1 cellular context compared by ENCODE assay signal in the genomic region with DNA sequence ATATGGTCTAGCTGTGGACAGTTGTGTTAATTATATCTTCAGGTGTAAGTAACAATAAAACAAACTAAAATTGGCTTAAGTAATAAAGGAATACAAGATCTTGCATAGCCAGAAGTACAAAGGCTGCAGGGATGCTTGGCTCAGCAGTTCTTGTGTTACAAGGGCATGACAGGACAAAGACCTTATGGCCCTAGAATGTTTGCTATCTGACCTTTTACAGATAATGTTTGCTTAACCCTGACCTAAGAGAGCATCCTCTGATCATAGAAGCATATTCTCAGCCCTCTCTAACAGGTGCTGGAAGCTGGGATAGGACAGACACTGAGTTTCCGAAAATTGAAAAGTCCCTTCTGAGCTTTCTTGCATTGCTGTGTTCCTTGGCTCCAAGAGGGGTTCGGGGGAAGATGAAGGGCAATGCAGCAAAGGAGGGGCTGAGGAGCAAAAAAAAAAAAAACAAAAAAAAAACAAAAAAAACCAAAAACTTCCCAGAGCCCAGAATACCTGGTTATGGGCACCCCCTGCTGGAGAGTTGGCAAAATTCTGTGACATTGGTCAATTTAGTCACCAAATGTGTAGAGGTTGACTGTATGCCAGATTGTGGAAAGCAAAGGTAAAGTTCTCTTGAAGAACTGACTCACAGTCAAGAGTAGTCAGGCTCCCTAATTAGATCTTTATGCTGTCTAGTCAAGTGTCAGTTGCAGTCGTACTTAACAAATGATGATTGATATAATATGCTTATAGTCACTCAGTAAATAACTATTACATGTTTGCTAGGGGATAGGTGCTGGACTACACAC.
TF ChIP-seq lines count a peak whose summit lies in the region.

No MANE protein-coding gene starts in this region.

TF ChIP-seq in HepG2, 621 proteins besides CTCF, POLR2A, EP300 and RAD21 (continued from another document and continues in another):
- TF ChIP-seq, protein P1, sequence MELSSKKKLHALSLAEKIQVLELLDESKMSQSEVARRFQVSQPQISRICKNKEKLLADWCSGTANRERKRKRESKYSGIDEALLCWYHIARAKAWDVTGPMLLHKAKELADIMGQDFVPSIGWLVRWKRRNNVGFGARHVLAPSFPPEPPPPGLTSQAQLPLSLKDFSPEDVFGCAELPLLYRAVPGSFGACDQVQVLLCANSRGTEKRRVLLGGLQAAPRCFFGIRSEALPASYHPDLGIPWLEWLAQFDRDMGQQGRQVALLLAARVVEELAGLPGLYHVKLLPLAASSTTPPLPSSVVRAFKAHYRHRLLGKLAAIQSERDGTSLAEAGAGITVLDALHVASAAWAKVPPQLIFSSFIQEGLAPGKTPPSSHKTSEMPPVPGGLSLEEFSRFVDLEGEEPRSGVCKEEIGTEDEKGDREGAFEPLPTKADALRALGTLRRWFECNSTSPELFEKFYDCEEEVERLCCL (CRISPR knock-in tag; IDR thresholded peaks at IDR 0.05; ENCODE audit: borderline replicate concordance), result no peak
- TF ChIP-seq ZSCAN30 (CRISPR knock-in tag; IDR thresholded peaks at IDR 0.05) (no peak), FOXM1 (CRISPR knock-in tag; IDR thresholded peaks at IDR 0.05) (no peak), RFX3 (CRISPR knock-in tag; IDR thresholded peaks at IDR 0.05) (no peak), KDM5A (IDR thresholded peaks at IDR 0.05; ENCODE audit: borderline replicate concordance, low read length) (peak; percentile 26; the same call in 1 of the 2 replicates), PHF20 (CRISPR knock-in tag; IDR thresholded peaks at IDR 0.05) (no peak), ZNF24 (IDR thresholded peaks at IDR 0.05) (no peak), KDM6A (CRISPR knock-in tag; IDR thresholded peaks at IDR 0.05; ENCODE audit: low read depth) (no peak), MEIS2 (CRISPR knock-in tag; IDR thresholded peaks at IDR 0.05) (no peak), TAF1 (CRISPR knock-in tag; IDR thresholded peaks at IDR 0.05) (no peak), SP140L (CRISPR knock-in tag; IDR thresholded peaks at IDR 0.05; ENCODE audit: borderline replicate concordance) (no peak), ZNF264 (CRISPR knock-in tag; IDR thresholded peaks at IDR 0.05) (no peak), POLR2AphosphoS2 (IDR thresholded peaks at IDR 0.05; ENCODE audit: low read depth, low read length) (no peak), ZNF781 (CRISPR knock-in tag; IDR thresholded peaks at IDR 0.05; ENCODE audit: borderline replicate concordance, not compliant biosample characterization) (no peak), ZNF777 (CRISPR knock-in tag; IDR thresholded peaks at IDR 0.05) (no peak), FOXP1 (IDR thresholded peaks at IDR 0.05) (no peak), FOXP1 (CRISPR knock-in tag; IDR thresholded peaks at IDR 0.05) (peak; percentile 36; the same call in 1 of the 2 replicates), MTA3 (CRISPR knock-in tag; IDR thresholded peaks at IDR 0.05) (no peak), ZNF124 (CRISPR knock-in tag; IDR thresholded peaks at IDR 0.05) (no peak), ZC3H4 (CRISPR knock-in tag; IDR thresholded peaks at IDR 0.05; ENCODE audit: borderline replicate concordance) (no peak), DNMT1 (CRISPR knock-in tag; IDR thresholded peaks at IDR 0.05) (no peak), SATB2 (CRISPR knock-in tag; IDR thresholded peaks at IDR 0.05) (no peak), TOE1 (CRISPR knock-in tag; IDR thresholded peaks at IDR 0.05) (no peak), ZNF772 (CRISPR knock-in tag; IDR thresholded peaks at IDR 0.05) (no peak), NR2F6 (IDR thresholded peaks at IDR 0.05) (peak; percentile 98), NR2F6 (CRISPR knock-in tag; IDR thresholded peaks at IDR 0.05) (peak; percentile 97), NAIF1 (CRISPR knock-in tag; IDR thresholded peaks at IDR 0.05; ENCODE audit: borderline replicate concordance) (no peak), FOXK1 (CRISPR knock-in tag; IDR thresholded peaks at IDR 0.05; ENCODE audit: borderline replicate concordance, low read depth) (no peak), STAG1 (CRISPR knock-in tag; IDR thresholded peaks at IDR 0.05) (peak; percentile 76), ZNF549 (CRISPR knock-in tag; IDR thresholded peaks at IDR 0.05) (no peak), GABPA (IDR thresholded peaks at IDR 0.05; ENCODE audit: low read depth, low read length) (no peak), GABPA (CRISPR knock-in tag; IDR thresholded peaks at IDR 0.05; ENCODE audit: low read depth) (no peak), SAP130 (CRISPR knock-in tag; IDR thresholded peaks at IDR 0.05; ENCODE audit: low read depth) (peak; percentile 50; the same call in 1 of the 2 replicates), ZBTB1 (CRISPR knock-in tag; IDR thresholded peaks at IDR 0.05; ENCODE audit: borderline replicate concordance) (no peak), ZSCAN21 (CRISPR knock-in tag; IDR thresholded peaks at IDR 0.05; ENCODE audit: borderline replicate concordance) (no peak), ZNF367 (CRISPR knock-in tag; IDR thresholded peaks at IDR 0.05; ENCODE audit: borderline replicate concordance) (no peak), NFATC3 (CRISPR knock-in tag; IDR thresholded peaks at IDR 0.05) (no peak), TCF7L2 (IDR thresholded peaks at IDR 0.05; ENCODE audit: low read depth, low read length) (no peak), WIZ (CRISPR knock-in tag; IDR thresholded peaks at IDR 0.05) (no peak), KDM3A (CRISPR knock-in tag; IDR thresholded peaks at IDR 0.05; ENCODE audit: low read depth) (no peak), SALL1 (CRISPR knock-in tag; IDR thresholded peaks at IDR 0.05) (peak; percentile 18; the same call in 1 of the 2 replicates), MEIS1 (CRISPR knock-in tag; IDR thresholded peaks at IDR 0.05; ENCODE audit: borderline replicate concordance) (no peak), LCORL (IDR thresholded peaks at IDR 0.05) (peak; percentile 91), LCORL (CRISPR knock-in tag; IDR thresholded peaks at IDR 0.05) (peak; percentile 70)
- TF ChIP-seq, protein P2, sequence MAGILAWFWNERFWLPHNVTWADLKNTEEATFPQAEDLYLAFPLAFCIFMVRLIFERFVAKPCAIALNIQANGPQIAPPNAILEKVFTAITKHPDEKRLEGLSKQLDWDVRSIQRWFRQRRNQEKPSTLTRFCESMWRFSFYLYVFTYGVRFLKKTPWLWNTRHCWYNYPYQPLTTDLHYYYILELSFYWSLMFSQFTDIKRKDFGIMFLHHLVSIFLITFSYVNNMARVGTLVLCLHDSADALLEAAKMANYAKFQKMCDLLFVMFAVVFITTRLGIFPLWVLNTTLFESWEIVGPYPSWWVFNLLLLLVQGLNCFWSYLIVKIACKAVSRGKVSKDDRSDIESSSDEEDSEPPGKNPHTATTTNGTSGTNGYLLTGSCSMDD (CRISPR knock-in tag; IDR thresholded peaks at IDR 0.05), result no peak
- TF ChIP-seq, protein P3, sequence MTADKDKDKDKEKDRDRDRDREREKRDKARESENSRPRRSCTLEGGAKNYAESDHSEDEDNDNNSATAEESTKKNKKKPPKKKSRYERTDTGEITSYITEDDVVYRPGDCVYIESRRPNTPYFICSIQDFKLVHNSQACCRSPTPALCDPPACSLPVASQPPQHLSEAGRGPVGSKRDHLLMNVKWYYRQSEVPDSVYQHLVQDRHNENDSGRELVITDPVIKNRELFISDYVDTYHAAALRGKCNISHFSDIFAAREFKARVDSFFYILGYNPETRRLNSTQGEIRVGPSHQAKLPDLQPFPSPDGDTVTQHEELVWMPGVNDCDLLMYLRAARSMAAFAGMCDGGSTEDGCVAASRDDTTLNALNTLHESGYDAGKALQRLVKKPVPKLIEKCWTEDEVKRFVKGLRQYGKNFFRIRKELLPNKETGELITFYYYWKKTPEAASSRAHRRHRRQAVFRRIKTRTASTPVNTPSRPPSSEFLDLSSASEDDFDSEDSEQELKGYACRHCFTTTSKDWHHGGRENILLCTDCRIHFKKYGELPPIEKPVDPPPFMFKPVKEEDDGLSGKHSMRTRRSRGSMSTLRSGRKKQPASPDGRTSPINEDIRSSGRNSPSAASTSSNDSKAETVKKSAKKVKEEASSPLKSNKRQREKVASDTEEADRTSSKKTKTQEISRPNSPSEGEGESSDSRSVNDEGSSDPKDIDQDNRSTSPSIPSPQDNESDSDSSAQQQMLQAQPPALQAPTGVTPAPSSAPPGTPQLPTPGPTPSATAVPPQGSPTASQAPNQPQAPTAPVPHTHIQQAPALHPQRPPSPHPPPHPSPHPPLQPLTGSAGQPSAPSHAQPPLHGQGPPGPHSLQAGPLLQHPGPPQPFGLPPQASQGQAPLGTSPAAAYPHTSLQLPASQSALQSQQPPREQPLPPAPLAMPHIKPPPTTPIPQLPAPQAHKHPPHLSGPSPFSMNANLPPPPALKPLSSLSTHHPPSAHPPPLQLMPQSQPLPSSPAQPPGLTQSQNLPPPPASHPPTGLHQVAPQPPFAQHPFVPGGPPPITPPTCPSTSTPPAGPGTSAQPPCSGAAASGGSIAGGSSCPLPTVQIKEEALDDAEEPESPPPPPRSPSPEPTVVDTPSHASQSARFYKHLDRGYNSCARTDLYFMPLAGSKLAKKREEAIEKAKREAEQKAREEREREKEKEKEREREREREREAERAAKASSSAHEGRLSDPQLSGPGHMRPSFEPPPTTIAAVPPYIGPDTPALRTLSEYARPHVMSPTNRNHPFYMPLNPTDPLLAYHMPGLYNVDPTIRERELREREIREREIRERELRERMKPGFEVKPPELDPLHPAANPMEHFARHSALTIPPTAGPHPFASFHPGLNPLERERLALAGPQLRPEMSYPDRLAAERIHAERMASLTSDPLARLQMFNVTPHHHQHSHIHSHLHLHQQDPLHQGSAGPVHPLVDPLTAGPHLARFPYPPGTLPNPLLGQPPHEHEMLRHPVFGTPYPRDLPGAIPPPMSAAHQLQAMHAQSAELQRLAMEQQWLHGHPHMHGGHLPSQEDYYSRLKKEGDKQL (CRISPR knock-in tag; IDR thresholded peaks at IDR 0.05; ENCODE audit: low read depth), result peak; percentile 66; the same call in 1 of the 2 replicates
- TF ChIP-seq, protein P4, sequence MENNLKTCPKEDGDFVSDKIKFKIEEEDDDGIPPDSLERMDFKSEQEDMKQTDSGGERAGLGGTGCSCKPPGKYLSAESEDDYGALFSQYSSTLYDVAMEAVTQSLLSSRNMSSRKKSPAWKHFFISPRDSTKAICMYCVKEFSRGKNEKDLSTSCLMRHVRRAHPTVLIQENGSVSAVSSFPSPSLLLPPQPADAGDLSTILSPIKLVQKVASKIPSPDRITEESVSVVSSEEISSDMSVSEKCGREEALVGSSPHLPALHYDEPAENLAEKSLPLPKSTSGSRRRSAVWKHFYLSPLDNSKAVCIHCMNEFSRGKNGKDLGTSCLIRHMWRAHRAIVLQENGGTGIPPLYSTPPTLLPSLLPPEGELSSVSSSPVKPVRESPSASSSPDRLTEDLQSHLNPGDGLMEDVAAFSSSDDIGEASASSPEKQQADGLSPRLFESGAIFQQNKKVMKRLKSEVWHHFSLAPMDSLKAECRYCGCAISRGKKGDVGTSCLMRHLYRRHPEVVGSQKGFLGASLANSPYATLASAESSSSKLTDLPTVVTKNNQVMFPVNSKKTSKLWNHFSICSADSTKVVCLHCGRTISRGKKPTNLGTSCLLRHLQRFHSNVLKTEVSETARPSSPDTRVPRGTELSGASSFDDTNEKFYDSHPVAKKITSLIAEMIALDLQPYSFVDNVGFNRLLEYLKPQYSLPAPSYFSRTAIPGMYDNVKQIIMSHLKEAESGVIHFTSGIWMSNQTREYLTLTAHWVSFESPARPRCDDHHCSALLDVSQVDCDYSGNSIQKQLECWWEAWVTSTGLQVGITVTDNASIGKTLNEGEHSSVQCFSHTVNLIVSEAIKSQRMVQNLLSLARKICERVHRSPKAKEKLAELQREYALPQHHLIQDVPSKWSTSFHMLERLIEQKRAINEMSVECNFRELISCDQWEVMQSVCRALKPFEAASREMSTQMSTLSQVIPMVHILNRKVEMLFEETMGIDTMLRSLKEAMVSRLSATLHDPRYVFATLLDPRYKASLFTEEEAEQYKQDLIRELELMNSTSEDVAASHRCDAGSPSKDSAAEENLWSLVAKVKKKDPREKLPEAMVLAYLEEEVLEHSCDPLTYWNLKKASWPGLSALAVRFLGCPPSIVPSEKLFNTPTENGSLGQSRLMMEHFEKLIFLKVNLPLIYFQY (CRISPR knock-in tag; IDR thresholded peaks at IDR 0.05; ENCODE audit: borderline replicate concordance), result no peak
- TF ChIP-seq, protein P5, sequence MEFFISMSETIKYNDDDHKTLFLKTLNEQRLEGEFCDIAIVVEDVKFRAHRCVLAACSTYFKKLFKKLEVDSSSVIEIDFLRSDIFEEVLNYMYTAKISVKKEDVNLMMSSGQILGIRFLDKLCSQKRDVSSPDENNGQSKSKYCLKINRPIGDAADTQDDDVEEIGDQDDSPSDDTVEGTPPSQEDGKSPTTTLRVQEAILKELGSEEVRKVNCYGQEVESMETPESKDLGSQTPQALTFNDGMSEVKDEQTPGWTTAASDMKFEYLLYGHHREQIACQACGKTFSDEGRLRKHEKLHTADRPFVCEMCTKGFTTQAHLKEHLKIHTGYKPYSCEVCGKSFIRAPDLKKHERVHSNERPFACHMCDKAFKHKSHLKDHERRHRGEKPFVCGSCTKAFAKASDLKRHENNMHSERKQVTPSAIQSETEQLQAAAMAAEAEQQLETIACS (CRISPR knock-in tag; IDR thresholded peaks at IDR 0.05), result no peak
- TF ChIP-seq, protein P6, sequence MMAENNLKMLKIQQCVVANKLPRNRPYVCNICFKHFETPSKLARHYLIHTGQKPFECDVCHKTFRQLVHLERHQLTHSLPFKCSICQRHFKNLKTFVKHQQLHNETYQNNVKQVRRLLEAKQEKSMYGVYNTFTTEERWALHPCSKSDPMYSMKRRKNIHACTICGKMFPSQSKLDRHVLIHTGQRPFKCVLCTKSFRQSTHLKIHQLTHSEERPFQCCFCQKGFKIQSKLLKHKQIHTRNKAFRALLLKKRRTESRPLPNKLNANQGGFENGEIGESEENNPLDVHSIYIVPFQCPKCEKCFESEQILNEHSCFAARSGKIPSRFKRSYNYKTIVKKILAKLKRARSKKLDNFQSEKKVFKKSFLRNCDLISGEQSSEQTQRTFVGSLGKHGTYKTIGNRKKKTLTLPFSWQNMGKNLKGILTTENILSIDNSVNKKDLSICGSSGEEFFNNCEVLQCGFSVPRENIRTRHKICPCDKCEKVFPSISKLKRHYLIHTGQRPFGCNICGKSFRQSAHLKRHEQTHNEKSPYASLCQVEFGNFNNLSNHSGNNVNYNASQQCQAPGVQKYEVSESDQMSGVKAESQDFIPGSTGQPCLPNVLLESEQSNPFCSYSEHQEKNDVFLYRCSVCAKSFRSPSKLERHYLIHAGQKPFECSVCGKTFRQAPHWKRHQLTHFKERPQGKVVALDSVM (CRISPR knock-in tag; IDR thresholded peaks at IDR 0.05), result no peak
- TF ChIP-seq, protein P7, sequence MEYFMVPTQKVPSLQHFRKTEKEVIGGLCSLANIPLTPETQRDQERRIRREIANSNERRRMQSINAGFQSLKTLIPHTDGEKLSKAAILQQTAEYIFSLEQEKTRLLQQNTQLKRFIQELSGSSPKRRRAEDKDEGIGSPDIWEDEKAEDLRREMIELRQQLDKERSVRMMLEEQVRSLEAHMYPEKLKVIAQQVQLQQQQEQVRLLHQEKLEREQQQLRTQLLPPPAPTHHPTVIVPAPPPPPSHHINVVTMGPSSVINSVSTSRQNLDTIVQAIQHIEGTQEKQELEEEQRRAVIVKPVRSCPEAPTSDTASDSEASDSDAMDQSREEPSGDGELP (IDR thresholded peaks at IDR 0.05; ENCODE audit: borderline replicate concordance, low read depth), result 0 out of 2 replicates have a peak, but pooled peaks have one; percentile 17
